Comparison of ENCODE assay signal across 19 cellular contexts in genomic region chr1:59128239-59128736, GRCh38.
A peak's percentile ranks its signal among the peaks of the same experiment; 100 is the strongest.
DNase-seq lines count a peak whose midpoint lies in the region; ATAC-seq and TF ChIP-seq lines count a peak whose summit lies in the region.
"Had no signal": no experiment of that assay in that cellular context is flagged by ENCODE, and none has a peak within 500 bp of the region (broad histone marks: within the 10 kb centered on the region; RNA-seq: fewer than 3 reads in every experiment).

No MANE protein-coding gene starts in this region.

- H3K27ac Mint-ChIP-seq in natural killer cell treated with Interleukin-12 subunit alpha and Interleukin-12 subunit beta and Interleukin-15 and Interleukin-18, amount 100 ng/mL, for 72 hours: no peak overlapping the region
- H3K27ac Mint-ChIP-seq: activated CD8-positive, alpha-beta memory T cell treated with anti-CD3 and anti-CD28 coated beads, Interleukin-2, amount 10 ng/mL, durations not matched to agents 7 days and 5 days; dendritic cell treated with granulocyte-macrophage colony-stimulating factor and Interleukin-4, amounts not matched to agents 40 ng/mL and 50 ng/mL, for 4 days had no signal

- no peak for ATAC-seq in GM18511 (IDR thresholded peaks at IDR 0.05; ENCODE audit: unreplicated experiment)
- no peak for ATAC-seq in natural killer cell treated with Interleukin-12 subunit alpha and Interleukin-12 subunit beta and Interleukin-15 and Interleukin-18, amount 100 ng/mL, for 72 hours
- ATAC-seq: activated CD8-positive, alpha-beta memory T cell treated with anti-CD3 and anti-CD28 coated beads, Interleukin-2, amount 10 ng/mL, durations not matched to agents 7 days and 5 days; esophagus mucosa had no signal

- TF ChIP-seq CTCF in AG04450 (IDR thresholded peaks at IDR 0.05; ENCODE audit: low read depth, low read length) (no peak), astrocyte of the spinal cord (IDR thresholded peaks at IDR 0.05; ENCODE audit: low read depth, low read length) (no peak)

- peaks cover 12% of the 10 kb centered on the region for H3K36me3 Mint-ChIP-seq in natural killer cell treated with Interleukin-12 subunit alpha and Interleukin-12 subunit beta and Interleukin-15 and Interleukin-18, amount 100 ng/mL, for 72 hours

- no peaks in the 10 kb centered on the region for H3K9me3 ChIP-seq in AG04450 (ENCODE audit: control insufficient read depth, insufficient read depth, low read length)
- H3K9me3 ChIP-seq: stomach, vagina had no signal

- TF ChIP-seq EP300 in Ishikawa (IDR thresholded peaks at IDR 0.05; ENCODE audit: borderline replicate concordance): no peak

- peak overlapping the region; percentile 58 for H3K27ac ChIP-seq in AG04450 (ENCODE audit: low read depth, low read length)
- no peak overlapping the region for H3K27ac ChIP-seq in substantia nigra (ENCODE audit: low read depth, low read length, poor library complexity, severe bottlenecking)
- H3K27ac ChIP-seq: stomach, vagina had no signal

- in situ Hi-C loops in astrocyte of the spinal cord (cut with HindIII; ENCODE audit: low sequenced_read_pairs): no loop called here

- H3K4me3 Mint-ChIP-seq in natural killer cell treated with Interleukin-12 subunit alpha and Interleukin-12 subunit beta and Interleukin-15 and Interleukin-18, amount 100 ng/mL, for 72 hours: no peak overlapping the region
- H3K4me3 Mint-ChIP-seq: activated CD8-positive, alpha-beta memory T cell treated with anti-CD3 and anti-CD28 coated beads, Interleukin-2, amount 10 ng/mL, durations not matched to agents 7 days and 5 days; dendritic cell treated with granulocyte-macrophage colony-stimulating factor and Interleukin-4, amounts not matched to agents 40 ng/mL and 50 ng/mL, for 4 days had no signal

- peaks cover 14% of the 10 kb centered on the region for H3K9me3 Mint-ChIP-seq in natural killer cell treated with Interleukin-12 subunit alpha and Interleukin-12 subunit beta and Interleukin-15 and Interleukin-18, amount 100 ng/mL, for 72 hours

- POLR2A ChIA-PET in AG04450 (lab: Yijun Ruan, JAX): interaction anchor here (0.9 to 1.1 kb wide), 3 partner anchors 15 to 345 kb away, joined by 3 to 6 read pairs (median 3); partner anchors contain the start of gene JUN

- H3K4me3 ChIP-seq in AG04450 (ENCODE audit: low read depth, low read length) (no peak overlapping the region), astrocyte of the spinal cord (ENCODE audit: low read depth, low read length) (no peak overlapping the region)
- H3K4me3 ChIP-seq: stomach, vagina had no signal

- H3K27me3 ChIP-seq in AG04450 (ENCODE audit: control insufficient read depth, insufficient read depth, low read length): no peaks in the 10 kb centered on the region
- H3K27me3 ChIP-seq: stomach, vagina had no signal

- peaks cover 28 to 32% of the 10 kb centered on the region in 2 donors for H3K4me1 Mint-ChIP-seq in natural killer cell treated with Interleukin-12 subunit alpha and Interleukin-12 subunit beta and Interleukin-15 and Interleukin-18, amount 100 ng/mL, for 72 hours (ENCODE audit: low read depth in 2 of 2)

- peaks cover 23 to 26% of the 10 kb centered on the region in 2 donors for H3K27me3 Mint-ChIP-seq in natural killer cell treated with Interleukin-12 subunit alpha and Interleukin-12 subunit beta and Interleukin-15 and Interleukin-18, amount 100 ng/mL, for 72 hours

- no peak for TF ChIP-seq RAD21 in Ishikawa (IDR thresholded peaks at IDR 0.05; ENCODE audit: low read depth)

- CTCF ChIA-PET in AG04450 (lab: Charles Lee): no interaction called here

- DNase-seq in AG04450 (ENCODE audit: low read depth, low spot score) (no peak), astrocyte of the spinal cord (ENCODE audit: low read depth, low spot score) (peak; percentile 67), glomerular visceral epithelial cell (ENCODE audit: extremely low spot score) (peak; percentile 49), UCSD-AML1 (lab: John Stamatoyannopoulos, UW; ENCODE audit: unreplicated experiment) (no peak), substantia nigra (lab: John Stamatoyannopoulos, UW) (no peak)
- DNase-seq in natural killer cell treated with Interleukin-12 subunit alpha and Interleukin-12 subunit beta and Interleukin-15 and Interleukin-18, amount 100 ng/mL, for 72 hours (ENCODE audit: low spot score): no peak
- DNase-seq: activated CD4-positive, CD25-positive, alpha-beta regulatory T cell; activated CD8-positive, alpha-beta memory T cell treated with anti-CD3 and anti-CD28 coated beads, Interleukin-2, amount 10 ng/mL, durations not matched to agents 7 days and 5 days; activated effector memory CD4-positive, alpha-beta T cell treated with Interleukin-2 at 50 U/mL for 16 hours; anterior cingulate cortex; hippocampal formation; NCI-H748 treated with DMSO at 0.1 percent for 48 hours; stomach; T-helper 1 cell had no signal

TF ChIP-seq in Ishikawa, 13 proteins besides CTCF, POLR2A, EP300 and RAD21:
- peak; percentile 89 for TF ChIP-seq USF1 (IDR thresholded peaks at IDR 0.05)
- TF ChIP-seq FOXM1 (IDR thresholded peaks at IDR 0.05; ENCODE audit: borderline replicate concordance, low read depth): no peak

Comparison
In these comparisons a context has a peak if more than half of its experiments do, and no peak if none do; other contexts are left out.
1. DNase-seq: peak in astrocyte of the spinal cord (single experiment) and glomerular visceral epithelial cell (single experiment); none in AG04450 (single experiment), UCSD-AML1 (single experiment), natural killer cell treated with Interleukin-12 subunit alpha and Interleukin-12 subunit beta and Interleukin-15 and Interleukin-18, amount 100 ng/mL, for 72 hours (single experiment) and substantia nigra (0 of 49).